In genomic region chr5:62596691-62597090, GRCh38 we compare ENCODE assay signal across 19 cellular contexts.
"Had no signal": no experiment of that assay in that cellular context is flagged by ENCODE, and none has a peak within 500 bp of the region (broad histone marks: within the 10 kb centered on the region; RNA-seq: fewer than 3 reads in every experiment).

No MANE protein-coding gene starts in this region.

- ATAC-seq: activated T-helper 17 cell treated with anti-CD3 and anti-CD28 coated beads, Interleukin-2, amount 50 U/mL, for 72 hours; effector memory CD8-positive, alpha-beta T cell; left lung; naive thymus-derived CD4-positive, alpha-beta T cell; stimulated activated naive CD8-positive, alpha-beta T cell treated with anti-CD3 and anti-CD28 coated beads, Interleukin-15, Interleukin-2, amounts not matched to agents 100 U/mL and 50 U/mL, for 24 hours; T-cell; upper lobe of right lung had no signal

- H3K27me3 Mint-ChIP-seq: activated naive CD8-positive, alpha-beta T cell; activated T-helper 17 cell treated with anti-CD3 and anti-CD28 coated beads, Interleukin-2, amount 50 U/mL, for 72 hours; effector memory CD8-positive, alpha-beta T cell; naive thymus-derived CD4-positive, alpha-beta T cell; T-cell had no signal

- H3K27ac Mint-ChIP-seq: activated naive CD8-positive, alpha-beta T cell; activated T-helper 17 cell treated with anti-CD3 and anti-CD28 coated beads, Interleukin-2, amount 50 U/mL, for 72 hours; effector memory CD8-positive, alpha-beta T cell; naive thymus-derived CD4-positive, alpha-beta T cell had no signal

- H3K9me3 Mint-ChIP-seq: activated T-helper 17 cell treated with anti-CD3 and anti-CD28 coated beads, Interleukin-2, amount 50 U/mL, for 72 hours; effector memory CD8-positive, alpha-beta T cell; T-cell had no signal

- DNase-seq: activated naive CD4-positive, alpha-beta T cell; activated T-cell treated with anti-CD3 and anti-CD28 coated beads, Interleukin-2, amount 50 U/mL, for 1 hour; amniotic stem cell; colonic mucosa; dorsolateral prefrontal cortex; effector memory CD8-positive, alpha-beta T cell; kidney; left lung; naive thymus-derived CD4-positive, alpha-beta T cell; ovary; spleen; stimulated activated CD4-positive, alpha-beta T cell treated with anti-CD3 and anti-CD28 coated beads, Interleukin-4, amount 100 ng/mL, for 1 hour; stimulated activated naive CD8-positive, alpha-beta T cell treated with anti-CD3 and anti-CD28 coated beads, Interleukin-15, Interleukin-2, amounts not matched to agents 100 U/mL and 50 U/mL, for 24 hours; T-cell; upper lobe of right lung had no signal

- H3K4me3 Mint-ChIP-seq: activated naive CD8-positive, alpha-beta T cell; activated T-helper 17 cell treated with anti-CD3 and anti-CD28 coated beads, Interleukin-2, amount 50 U/mL, for 72 hours; effector memory CD8-positive, alpha-beta T cell; naive thymus-derived CD4-positive, alpha-beta T cell; T-cell had no signal

- H3K4me3 ChIP-seq: colonic mucosa, dorsolateral prefrontal cortex, esophagus muscularis mucosa, left lung, ovary, prostate gland, spleen, upper lobe of right lung had no signal
